16 cellular contexts compared by ENCODE assay signal in the genomic region with DNA sequence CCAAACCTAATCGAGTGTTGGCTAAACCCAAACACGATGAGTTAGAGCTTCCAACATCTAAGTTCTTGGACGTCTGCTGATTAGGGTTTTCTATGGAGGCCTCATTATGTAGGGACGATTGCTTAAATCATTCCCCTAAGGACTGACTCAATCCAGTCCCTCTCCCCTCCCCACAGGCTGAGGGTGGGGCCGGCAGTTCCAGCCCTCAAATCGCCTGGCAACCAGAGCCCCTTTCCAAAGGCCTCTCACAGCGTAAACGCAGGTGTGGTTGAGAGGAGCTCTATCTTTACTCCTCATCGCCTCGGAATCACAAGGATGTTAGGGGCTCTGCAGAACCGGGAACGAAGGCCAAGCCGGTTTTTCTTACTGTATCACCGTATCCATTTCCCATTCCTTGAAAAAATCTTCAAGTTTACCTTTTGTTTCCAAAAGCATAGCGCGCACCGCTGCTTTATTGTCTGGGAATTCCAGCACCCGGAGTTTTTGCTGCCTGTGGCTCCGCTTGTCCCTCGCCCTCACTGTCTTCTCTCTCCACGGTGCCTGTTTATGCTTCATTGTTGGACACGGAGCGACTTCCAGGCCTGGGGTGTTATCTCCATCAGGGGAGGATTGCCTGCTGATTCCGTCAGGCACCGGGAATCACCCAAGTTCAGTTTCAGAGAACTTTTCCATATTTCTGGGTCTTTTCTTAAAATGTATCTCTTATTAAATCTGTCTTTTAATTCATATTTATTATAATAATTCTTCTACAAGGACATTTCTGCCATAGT. TPM values are rescaled to one million over a fixed set of nuclear protein-coding genes. Genes with fewer than 3 reads are reported as not detected.
DNase-seq lines count a peak whose midpoint lies in the region; FAIRE-seq and TF ChIP-seq lines count a peak whose summit lies in the region.
"Had no signal": no experiment of that assay in that cellular context is flagged by ENCODE, and none has a peak within 500 bp of the region (broad histone marks: within the 10 kb centered on the region; RNA-seq: fewer than 3 reads in every experiment).

No MANE protein-coding gene starts in this region.

- no peak overlapping the region for H3K14ac ChIP-seq in H1 (ENCODE audit: insufficient read length)
- H3K14ac ChIP-seq in mesenchymal stem cell (ENCODE audit: low read length in 2 of 2), result no peak overlapping the region

- H3K79me1 ChIP-seq in H1 (ENCODE audit: low read depth, low read length) (no peaks in the 10 kb centered on the region), mesenchymal stem cell (replicated peaks; ENCODE audit: low read length, poor library complexity, severe bottlenecking) (no peaks in the 10 kb centered on the region)

- H2BK5ac ChIP-seq in H1 (ENCODE audit: low read depth, low read length), result peak overlapping the region; percentile 92
- H2BK5ac ChIP-seq in mesenchymal stem cell (ENCODE audit: low read depth, low read length, poor library complexity, severe bottlenecking), result no peak overlapping the region

- TF ChIP-seq RAD21 in H1 (IDR thresholded peaks at IDR 0.05 in 1 of 2, conservative IDR thresholded peaks at IDR 0.05 in 1 of 2; ENCODE audit: low read depth in 2 of 2, low read length in 2 of 2), result no peak

- peak; percentile 71 for FAIRE-seq in H1 (lab: Jason Lieb, UNC)
- FAIRE-seq: colon had no signal

- intact Hi-C loops in stomach (cut with DNase I; ENCODE audit: low total_unique reads), result no loop called here

- H3K56ac ChIP-seq in H1 (replicated peaks; ENCODE audit: insufficient read length, low read depth, low read length), result no peak overlapping the region

- CTCF ChIA-PET in H1 (lab: Charles Lee; ENCODE audit: partially characterized antibody), result interaction anchor here (0.7 to 1.6 kb wide), 6 partner anchors 17 to 109 kb away, joined by 3 to 4 read pairs (median 3); no protein-coding TSS in a partner anchor

- H2AFZ ChIP-seq in H1 (ENCODE audit: low read length), result 0 out of 2 replicates have a peak overlapping the region, but pooled peaks have one; percentile 30
- H2AFZ ChIP-seq in mesenchymal stem cell (ENCODE audit: low read depth, low read length), result peak overlapping the region; percentile 66

- TF ChIP-seq EP300 in H1 (IDR thresholded peaks at IDR 0.05; ENCODE audit: borderline replicate concordance in 1 of 2, low read depth in 2 of 2, low read length in 2 of 2) (no peak), stomach (IDR thresholded peaks at IDR 0.05) (no peak)

- H3K27ac ChIP-seq in H1 (ENCODE audit: low read depth, low read length) (peak overlapping the region; percentile 76), mesenchymal stem cell (ENCODE audit: low read length, poor library complexity, severe bottlenecking) (no peak overlapping the region), stomach (peak overlapping the region in 3 of 5 donors; percentile 51 to 75 (median 72))
- H3K27ac ChIP-seq: 22Rv1 had no signal

- POLR2A ChIA-PET in H1 (lab: Charles Lee; ENCODE audit: partially characterized antibody), result interaction anchor here (0.8 to 2.5 kb wide), 10 partner anchors 10 to 73 kb away, joined by 3 to 17 read pairs (median 4); partner anchors contain the start of gene IFITM3

- H3K4me3 ChIP-seq in H1 (ENCODE audit: extremely low read depth in 1 of 4, insufficient read depth in 2 of 4, low read depth in 3 of 4, low read length in 4 of 4) (peak overlapping the region in 3 of 4 experiments; percentile 7 to 39 (median 23); a peak in 5 of 8 replicates), mesenchymal stem cell (ENCODE audit: insufficient read depth in 1 of 2, low read depth in 1 of 2, low read length in 2 of 2) (peak overlapping the region in 1 of 2 experiments; percentile 16), stomach (no peak overlapping the region)
- H3K4me3 ChIP-seq: thoracic aorta had no signal

- H3K9ac ChIP-seq in H1 (replicated peaks in 1 of 4; ENCODE audit: extremely low read depth in 1 of 4, low read depth in 3 of 4, low read length in 3 of 4) (peak overlapping the region in 3 of 4 experiments; percentile 14 to 51 (median 32); a peak in 3 of 7 replicates), mesenchymal stem cell (ENCODE audit: low read length) (peak overlapping the region; percentile 20)

- 0 out of 2 replicates have a peak overlapping the region, but pooled peaks have one; percentile 66 for H2AK5ac ChIP-seq in H1 (ENCODE audit: low read depth, low read length)
- peak overlapping the region; percentile 36 for H2AK5ac ChIP-seq in mesenchymal stem cell (ENCODE audit: low read length, severe bottlenecking)

- H4K91ac ChIP-seq in H1 (replicated peaks; ENCODE audit: insufficient read length, low read length) (peak overlapping the region; percentile 99), mesenchymal stem cell (ENCODE audit: low read length) (no peak overlapping the region)

- H3K27me3 ChIP-seq in H1 (replicated peaks in 1 of 4; ENCODE audit: control insufficient read depth in 3 of 4, extremely low read depth in 1 of 4, insufficient read depth in 3 of 4, low read length in 3 of 4) (no peaks in the 10 kb centered on the region), mesenchymal stem cell (ENCODE audit: control insufficient read depth in 1 of 2, insufficient read depth in 1 of 2, low read length in 2 of 2) (no peaks in the 10 kb centered on the region), stomach (no peaks in the 10 kb centered on the region)

- peak overlapping the region; percentile 91 for H4K5ac ChIP-seq in H1 (ENCODE audit: insufficient read length, low read depth, low read length)

- no peaks in the 10 kb centered on the region for H3K36me3 ChIP-seq in H1 (ENCODE audit: control insufficient read depth in 2 of 4, insufficient read depth in 4 of 4, low read length in 3 of 4)
- no peaks in the 10 kb centered on the region for H3K36me3 ChIP-seq in mesenchymal stem cell (ENCODE audit: control insufficient read depth in 1 of 2, insufficient read depth in 2 of 2, low read depth in 1 of 2, low read length in 2 of 2)
- no peaks in the 10 kb centered on the region for H3K36me3 ChIP-seq in stomach
- H3K36me3 ChIP-seq: thoracic aorta had no signal

- H3K79me2 ChIP-seq in H1 (ENCODE audit: control insufficient read depth in 1 of 2, insufficient read depth in 2 of 2, low read length in 2 of 2), result no peaks in the 10 kb centered on the region

- H3K23ac ChIP-seq in H1 (ENCODE audit: insufficient read length), result no peak overlapping the region
- no peak overlapping the region for H3K23ac ChIP-seq in mesenchymal stem cell (ENCODE audit: low read length in 2 of 2)

- H3K4me2 ChIP-seq in H1 (ENCODE audit: insufficient read depth in 1 of 2, low read depth in 2 of 2, low read length in 2 of 2), result peak overlapping the region; percentile 49 to 75
- no peak overlapping the region for H3K4me2 ChIP-seq in mesenchymal stem cell (ENCODE audit: low read length, poor library complexity, severe bottlenecking)

- H3K18ac ChIP-seq in H1 (ENCODE audit: extremely low read depth, low read length) (peak overlapping the region; percentile 89), mesenchymal stem cell (ENCODE audit: low read depth in 1 of 2, low read length in 2 of 2) (peak overlapping the region; percentile 37 to 67)

- TF ChIP-seq POLR2A in H1 (IDR thresholded peaks at IDR 0.05; ENCODE audit: control extremely low read depth in 1 of 2, low read depth in 2 of 2, low read length in 2 of 2), result peak in 1 of 2 experiments; percentile 70; a peak in 2 of 3 replicates
- no peak for TF ChIP-seq POLR2A in stomach (IDR thresholded peaks at IDR 0.05)

- WGBS in H1 (ENCODE audit: extremely low coverage in 1 of 2, insufficient coverage in 1 of 2, insufficient read length in 1 of 2, insufficient replicate concordance in 2 of 2, low coverage in 1 of 2, low lambda C conversion rate in 2 of 2, missing lambda C conversion rate in 1 of 2), 2 experiments, result 26% methylated on average over 25 of the region's 25 CpGs; no CpG with 5 or more reads in 1 of the 2 experiments
- WGBS in mesenchymal stem cell, result 28% methylated on average over 24 of the region's 25 CpGs
- WGBS in stomach, 5 donors, result 35 to 53% (median 48%) methylated on average over 25 of the region's 25 CpGs

- DNase-seq in NCI-H1417 (lab: John Stamatoyannopoulos, UW), result peak; percentile 28 to 56 (median 56)
- DNase-seq in NCI-H1417 treated with DMSO at 0.1 percent for 48 hours (lab: John Stamatoyannopoulos, UW), result no peak
- DNase-seq in H1 (ENCODE audit: low read depth in 1 of 2, low spot score in 2 of 2), result peak in 1 of 2 experiments; percentile 74
- peak; percentile 25 for DNase-seq in mesenchymal stem cell
- no peak for DNase-seq in stomach
- no peak for DNase-seq in pons (ENCODE audit: low spot score)
- no peak for DNase-seq in NCI-H2196 (lab: John Stamatoyannopoulos, UW; ENCODE audit: unreplicated experiment)
- no peak for DNase-seq in occipital lobe (lab: John Stamatoyannopoulos, UW)
- DNase-seq: activated B cell treated with CpG ODN at 0.5 μM for 24 hours; activated naive CD4-positive, alpha-beta T cell treated with Interleukin-2 at 50 U/mL for 16 hours; hippocampal formation; NCI-H1694 had no signal

- H4K8ac ChIP-seq in H1 (ENCODE audit: extremely low read depth, insufficient read depth, low read length) (no peak overlapping the region), mesenchymal stem cell (ENCODE audit: low read length) (peak overlapping the region; percentile 59)

- H4K20me1 ChIP-seq in H1 (replicated peaks in 1 of 2; ENCODE audit: control insufficient read depth in 1 of 2, insufficient read depth in 2 of 2, low read length in 2 of 2), result no peaks in the 10 kb centered on the region

- H2BK15ac ChIP-seq in H1 (ENCODE audit: low read length) (peak overlapping the region; percentile 13; the same call in 1 of the 2 replicates), mesenchymal stem cell (ENCODE audit: low read depth, poor library complexity, severe bottlenecking) (peak overlapping the region; percentile 30)

- H3K4ac ChIP-seq in H1 (replicated peaks; ENCODE audit: insufficient read length, low read depth, low read length) (peak overlapping the region; percentile 82), mesenchymal stem cell (ENCODE audit: low read depth in 1 of 2, low read length in 2 of 2) (peak overlapping the region; percentile 28 to 76)

- no peaks in the 10 kb centered on the region for H3K23me2 ChIP-seq in H1 (ENCODE audit: low read depth, low read length)

- H3K9me3 ChIP-seq in H1 (ENCODE audit: insufficient read depth in 2 of 2, low read depth in 1 of 2, low read length in 1 of 2), result peaks cover 9 to 11% of the 10 kb centered on the region in 2 experiments; a peak in 3 of 4 replicates
- H3K9me3 ChIP-seq in mesenchymal stem cell (ENCODE audit: control insufficient read depth, low read length), result no peaks in the 10 kb centered on the region
- no peaks in the 10 kb centered on the region for H3K9me3 ChIP-seq in stomach
- H3K9me3 ChIP-seq: thoracic aorta had no signal

- H3K4me1 ChIP-seq in H1 (replicated peaks in 1 of 4; ENCODE audit: control insufficient read depth in 3 of 4, insufficient read depth in 4 of 4, low read length in 3 of 4), result peaks cover 7 to 25% (median 18%) of the 10 kb centered on the region in 4 experiments
- peaks cover 13% of the 10 kb centered on the region for H3K4me1 ChIP-seq in mesenchymal stem cell (ENCODE audit: control insufficient read depth, insufficient read depth, low read depth, low read length)
- H3K4me1 ChIP-seq in stomach, result peaks cover 0 to 27% (median 11%) of the 10 kb centered on the region in 4 donors

- no peak for TF ChIP-seq CTCF in H1 (IDR thresholded peaks at IDR 0.05; ENCODE audit: control extremely low read depth in 1 of 3, insufficient read depth in 1 of 3, low read depth in 1 of 3, low read length in 3 of 3)
- no peak for TF ChIP-seq CTCF in stomach (IDR thresholded peaks at IDR 0.05)

- peak overlapping the region; percentile 73 for H2BK20ac ChIP-seq in H1 (ENCODE audit: low read length)

- peak overlapping the region; percentile 78 for H2BK12ac ChIP-seq in H1 (ENCODE audit: low read depth, low read length)
- H2BK12ac ChIP-seq in mesenchymal stem cell (ENCODE audit: low read length in 2 of 2), result peak overlapping the region in 1 of 2 experiments; percentile 96

- H2BK120ac ChIP-seq in H1 (replicated peaks; ENCODE audit: low read depth, low read length), result peak overlapping the region; percentile 91
- no peak overlapping the region for H2BK120ac ChIP-seq in mesenchymal stem cell (ENCODE audit: low read depth, low read length)

RNA-seq across cellular contexts. Expression of gene IFITM3, which starts 13.8 kb away (rescaled TPM):
- total RNA-seq in H1 (2021; fragmentation: NEBNext Ultra II Directional; extraction: Animal tissue kit (Norgen Biotek cat#: 25700)), result 230 and 238 TPM in 2 replicates
- polyA plus RNA-seq in H1 (2011; rRNA removed) (666 and 779 TPM in 2 replicates), stomach (1,000 to 10,000 TPM in 1 of 3 donors, 100 to 1,000 TPM in 2; 538 to 1,128 (median 677) TPM)
- 365 TPM for polyA plus RNA-seq in H1 (2011; cell fraction: cytosol; rRNA removed)
- 320 TPM for polyA plus RNA-seq in H1 (2011; cell fraction: nucleus; rRNA removed)
- 512 to 625 TPM (median 570 TPM) in 4 replicates for polyA plus RNA-seq in H1 (2012, experiment 1 of 2)
- polyA plus RNA-seq in H1 (2012, experiment 2 of 2), result 529 TPM
- 497 TPM for polyA plus RNA-seq in H1 (2013, experiment 1 of 2)
- 568 TPM for polyA plus RNA-seq in H1 (2013, experiment 2 of 2)
- 133 and 217 TPM in 2 replicates for polyA minus RNA-seq in H1 (2011; rRNA and poly(A)+ RNA removed)
- 219 TPM for polyA minus RNA-seq in H1 (2011; cell fraction: cytosol; rRNA and poly(A)+ RNA removed)
- 99.5 TPM for polyA minus RNA-seq in H1 (2011; cell fraction: nucleus; rRNA and poly(A)+ RNA removed)
- polyA plus RNA-seq in mesenchymal stem cell (2013, experiment 1 of 2), result 2,969 TPM
- polyA plus RNA-seq in mesenchymal stem cell (2013, experiment 2 of 2), result 2,910 TPM
- total RNA-seq in stomach (100 to 1,000 TPM in 3 of 5 donors, 10 to 100 TPM in 2; 11.9 to 271 (median 127) TPM), occipital lobe (5.5 TPM)
- polyA plus RNA-seq: neural cell had no signal

RNA-seq across cellular contexts. Expression of gene IFITM1, which starts 20.6 kb away (rescaled TPM):
- 394 and 417 TPM in 2 replicates for total RNA-seq in H1 (2021; fragmentation: NEBNext Ultra II Directional; extraction: Animal tissue kit (Norgen Biotek cat#: 25700))
- polyA plus RNA-seq in H1 (2011; rRNA removed) (1,464 and 1,887 TPM in 2 replicates), stomach (100 to 1,000 TPM in 2 of 3 donors, 10 to 100 TPM in 1; 79.9 to 224 (median 119) TPM)
- polyA plus RNA-seq in H1 (2011; cell fraction: cytosol; rRNA removed), result 1,079 TPM
- 974 TPM for polyA plus RNA-seq in H1 (2011; cell fraction: nucleus; rRNA removed)
- 247 to 559 TPM (median 446 TPM) in 4 replicates for polyA plus RNA-seq in H1 (2012, experiment 1 of 2)
- polyA plus RNA-seq in H1 (2012, experiment 2 of 2), result 534 TPM
- 788 TPM for polyA plus RNA-seq in H1 (2013, experiment 1 of 2)
- polyA plus RNA-seq in H1 (2013, experiment 2 of 2), result 902 TPM
- 336 and 605 TPM in 2 replicates for polyA minus RNA-seq in H1 (2011; rRNA and poly(A)+ RNA removed)
- polyA minus RNA-seq in H1 (2011; cell fraction: cytosol; rRNA and poly(A)+ RNA removed), result 285 TPM
- polyA minus RNA-seq in H1 (2011; cell fraction: nucleus; rRNA and poly(A)+ RNA removed), result 204 TPM
- polyA plus RNA-seq in mesenchymal stem cell (2013, experiment 1 of 2), result 395 TPM
- polyA plus RNA-seq in mesenchymal stem cell (2013, experiment 2 of 2), result 368 TPM
- total RNA-seq in stomach (10 to 100 TPM in 4 of 5 donors, 1 to 10 TPM in 1; 7.0 to 59.8 (median 17.3) TPM), occipital lobe (6.9 TPM)

RNA-seq across cellular contexts. Expression of gene IFITM2, which starts 26.8 kb away (rescaled TPM):
- total RNA-seq in H1 (2021; fragmentation: NEBNext Ultra II Directional; extraction: Animal tissue kit (Norgen Biotek cat#: 25700)), result 363 and 399 TPM in 2 replicates
- 764 and 902 TPM in 2 replicates for polyA plus RNA-seq in H1 (2011; rRNA removed)
- polyA plus RNA-seq in H1 (2011; cell fraction: cytosol; rRNA removed), result 381 TPM
- polyA plus RNA-seq in H1 (2011; cell fraction: nucleus; rRNA removed), result 326 TPM
- polyA plus RNA-seq in H1 (2012, experiment 1 of 2), result 487 to 716 TPM (median 624 TPM) in 4 replicates
- 666 TPM for polyA plus RNA-seq in H1 (2012, experiment 2 of 2)
- 1,170 TPM for polyA plus RNA-seq in H1 (2013, experiment 1 of 2)
- 1,490 TPM for polyA plus RNA-seq in H1 (2013, experiment 2 of 2)
- polyA minus RNA-seq in H1 (2011; rRNA and poly(A)+ RNA removed), result 220 and 246 TPM in 2 replicates
- polyA minus RNA-seq in H1 (2011; cell fraction: cytosol; rRNA and poly(A)+ RNA removed), result 86.5 TPM
- polyA minus RNA-seq in H1 (2011; cell fraction: nucleus; rRNA and poly(A)+ RNA removed), result 58.9 TPM
- 1,548 TPM for polyA plus RNA-seq in mesenchymal stem cell (2013, experiment 1 of 2)
- 1,588 TPM for polyA plus RNA-seq in mesenchymal stem cell (2013, experiment 2 of 2)
- total RNA-seq in stomach, result 10 to 100 TPM in 4 of 5 donors, 1 to 10 TPM in 1; 8.8 to 61.7 (median 12.9) TPM
- polyA plus RNA-seq in stomach, result 100 to 1,000 TPM; 276 to 394 (median 344) TPM
- total RNA-seq in occipital lobe, result 1.6 TPM
- polyA plus RNA-seq: neural cell had no signal

RNA-seq across cellular contexts. Expression of gene B4GALNT4, which starts 34.9 kb away (rescaled TPM):
- total RNA-seq in H1 (2021; fragmentation: NEBNext Ultra II Directional; extraction: Animal tissue kit (Norgen Biotek cat#: 25700)), result 76.3 and 89.0 TPM in 2 replicates
- polyA plus RNA-seq in H1 (2011; rRNA removed), result 40.9 and 69.4 TPM in 2 replicates
- 62.2 TPM for polyA plus RNA-seq in H1 (2011; cell fraction: cytosol; rRNA removed)
- polyA plus RNA-seq in H1 (2011; cell fraction: nucleus; rRNA removed), result 329 TPM
- polyA plus RNA-seq in H1 (2012, experiment 1 of 2), result 55.4 to 118 TPM (median 90.1 TPM) in 4 replicates
- 69.9 TPM for polyA plus RNA-seq in H1 (2012, experiment 2 of 2)
- polyA plus RNA-seq in H1 (2013, experiment 1 of 2), result 55.2 TPM
- 48.0 TPM for polyA plus RNA-seq in H1 (2013, experiment 2 of 2)
- polyA minus RNA-seq in H1 (2011; rRNA and poly(A)+ RNA removed), result 6.4 and 7.0 TPM in 2 replicates
- 19.7 TPM for polyA minus RNA-seq in H1 (2011; cell fraction: cytosol; rRNA and poly(A)+ RNA removed)
- 37.0 TPM for polyA minus RNA-seq in H1 (2011; cell fraction: nucleus; rRNA and poly(A)+ RNA removed)
- 17.0 TPM for polyA plus RNA-seq in mesenchymal stem cell (2013, experiment 1 of 2)
- polyA plus RNA-seq in mesenchymal stem cell (2013, experiment 2 of 2), result 15.3 TPM
- 1 to 10 TPM in 2 of 5 donors, under 1 TPM in 1, not detected in 2; 0.45 to 7.5 (median 4.2) TPM for total RNA-seq in stomach
- 1 to 10 TPM; 2.4 to 8.8 (median 4.4) TPM for polyA plus RNA-seq in stomach
- total RNA-seq in occipital lobe, result 99.5 TPM
- total RNA-seq: activated B cell treated with CpG ODN at 0.5 μM for 24 hours had no signal

RNA-seq across cellular contexts. Expression of gene IFITM5, which starts 35.1 kb away (rescaled TPM):
- not detected in 2 replicates for total RNA-seq in H1 (2021; fragmentation: NEBNext Ultra II Directional; extraction: Animal tissue kit (Norgen Biotek cat#: 25700))
- polyA plus RNA-seq in H1 (2011; rRNA removed) (0.50 TPM in 1 of 2 replicates, not detected in the other), stomach (not detected)
- 0.21 TPM for polyA plus RNA-seq in H1 (2011; cell fraction: cytosol; rRNA removed)
- polyA plus RNA-seq in H1 (2011; cell fraction: nucleus; rRNA removed), result 0.30 TPM
- 0.33 TPM in 1 of 4 replicates, not detected in the others for polyA plus RNA-seq in H1 (2012, experiment 1 of 2)
- polyA plus RNA-seq in H1 (2012, experiment 2 of 2), result not detected
- polyA plus RNA-seq in H1 (2013, experiment 1 of 2), result 0.26 TPM
- polyA plus RNA-seq in H1 (2013, experiment 2 of 2), result 0.11 TPM
- polyA minus RNA-seq in H1 (2011; rRNA and poly(A)+ RNA removed), result not detected in 2 replicates
- not detected for polyA minus RNA-seq in H1 (2011; cell fraction: cytosol; rRNA and poly(A)+ RNA removed)
- not detected for polyA minus RNA-seq in H1 (2011; cell fraction: nucleus; rRNA and poly(A)+ RNA removed)
- polyA plus RNA-seq in mesenchymal stem cell (2013, experiment 1 of 2), result not detected
- polyA plus RNA-seq in mesenchymal stem cell (2013, experiment 2 of 2), result not detected
- total RNA-seq in stomach (under 1 TPM in 1 of 5 donors, not detected in 4; 0.73 TPM), occipital lobe (not detected)
- total RNA-seq: activated B cell treated with CpG ODN at 0.5 μM for 24 hours, thoracic aorta had no signal
- polyA plus RNA-seq: neural cell had no signal

Comparison
In these comparisons a context has a peak if more than half of its experiments do, and no peak if none do; other contexts are left out.
1. DNase-seq: peak in NCI-H1417 (3 of 3) and mesenchymal stem cell (single experiment); none in NCI-H1417 treated with DMSO at 0.1 percent for 48 hours (single experiment), stomach (single experiment), pons (single experiment), NCI-H2196 (single experiment) and occipital lobe (single experiment).
2. H3K4me3 ChIP-seq: peak in H1 (3 of 4); none in stomach (0 of 4).